Comparison of ENCODE assay signal across 8 cellular contexts in genomic region chr3:72888546-72889309, GRCh38. TPM values are rescaled to one million over a fixed set of nuclear protein-coding genes. Genes with fewer than 3 reads are reported as not detected.
DNase-seq lines count a peak whose midpoint lies in the region; ATAC-seq, FAIRE-seq and TF ChIP-seq lines count a peak whose summit lies in the region.

No MANE protein-coding gene starts in this region.

- 8 to 19% methylated on average over 21 of the region's 21 CpGs for WGBS in sigmoid colon, 2 donors

- peak; percentile 80 to 85 for DNase-seq in HAP-1 (ENCODE audit: low spot score in 2 of 2)
- DNase-seq in SK-N-MC (ENCODE audit: low read depth, low spot score): no peak
- peak; percentile 67 for DNase-seq in globus pallidus (ENCODE audit: low spot score)
- no peak for DNase-seq in sigmoid colon
- no peak for DNase-seq in HTR-8/SVneo (ENCODE audit: insufficient read length, low spot score)
- no peak for DNase-seq in GM20000 (ENCODE audit: low spot score)

- H3K4me3 ChIP-seq in HAP-1 (peak overlapping the region; percentile 24), SK-N-MC (peak overlapping the region; percentile 82), sigmoid colon (peak overlapping the region; percentile 37 to 55 (median 50))

- intact Hi-C loops in sigmoid colon (cut with DNase I): loop anchor here (5.0 kb wide), 2 partner anchors 49 to 109 kb away; partner anchors contain the start of gene PPP4R2

- H3K27me3 ChIP-seq in HAP-1 (ENCODE audit: low read depth) (peaks cover 11% of the 10 kb centered on the region), sigmoid colon (no peaks in the 10 kb centered on the region)

- H3K36me3 ChIP-seq in HAP-1 (replicated peaks): no peaks in the 10 kb centered on the region
- H3K36me3 ChIP-seq in SK-N-MC (ENCODE audit: insufficient read depth, low read length): no peaks in the 10 kb centered on the region
- H3K36me3 ChIP-seq in sigmoid colon: no peaks in the 10 kb centered on the region

- ATAC-seq in HG03432 (IDR thresholded peaks at IDR 0.05; ENCODE audit: unreplicated experiment) (no peak), GM21367 (IDR thresholded peaks at IDR 0.05; ENCODE audit: unreplicated experiment) (no peak)

- peak overlapping the region; percentile 69 for H3K9ac ChIP-seq in SK-N-MC (ENCODE audit: insufficient read length)

- H3K9me3 ChIP-seq in HAP-1: no peaks in the 10 kb centered on the region
- H3K9me3 ChIP-seq in SK-N-MC (ENCODE audit: low read depth, low read length): no peaks in the 10 kb centered on the region
- no peaks in the 10 kb centered on the region for H3K9me3 ChIP-seq in sigmoid colon

- TF ChIP-seq EP300 in sigmoid colon (IDR thresholded peaks at IDR 0.05): no peak

- peak overlapping the region; percentile 85; the same call in 1 of the 2 replicates for H3K27ac ChIP-seq in SK-N-MC
- peak overlapping the region; percentile 63 to 70 (median 68) for H3K27ac ChIP-seq in sigmoid colon

- TF ChIP-seq POLR2A in sigmoid colon (IDR thresholded peaks at IDR 0.05): no peak

- TF ChIP-seq CTCF in sigmoid colon (IDR thresholded peaks at IDR 0.05): no peak
- no peak for TF ChIP-seq CTCF in GM20000 (IDR thresholded peaks at IDR 0.05; ENCODE audit: extremely low read depth, missing control alignments)

- no peak for FAIRE-seq in HTR-8/SVneo (lab: Jason Lieb, UNC)

- in situ Hi-C loops in HAP-1 (cut with MboI; ENCODE audit: low sequenced_read_pairs): no loop called here

- H3K4me1 ChIP-seq in HAP-1 (peaks cover 42% of the 10 kb centered on the region), sigmoid colon (peaks cover 0 to 24% (median 17%) of the 10 kb centered on the region in 4 donors)

RNA-seq across cellular contexts. Expression of gene GXYLT2, which starts 0.9 kb away (rescaled TPM):
- 10 to 100 TPM in 1 of 4 donors, 1 to 10 TPM in 3; 3.1 to 17.4 (median 7.3) TPM for total RNA-seq in sigmoid colon
- polyA plus RNA-seq in sigmoid colon: 10 to 100 TPM in 1 of 3 donors, 1 to 10 TPM in 2; 1.4 to 12.0 (median 1.6) TPM

RNA-seq across cellular contexts. Expression of gene SHQ1, which starts 40.5 kb away (rescaled TPM):
- total RNA-seq in sigmoid colon: 10 to 100 TPM in 3 of 4 donors, 1 to 10 TPM in 1; 8.2 to 17.4 (median 11.7) TPM
- 1 to 10 TPM; 7.9 to 9.6 (median 9.2) TPM for polyA plus RNA-seq in sigmoid colon

Comparison
In these comparisons a context has a peak if more than half of its experiments do, and no peak if none do; other contexts are left out.
1. DNase-seq: peak in HAP-1 (2 of 2) and globus pallidus (single experiment); none in SK-N-MC (single experiment), sigmoid colon (single experiment), HTR-8/SVneo (single experiment) and GM20000 (single experiment).
2. H3K4me3 ChIP-seq: peak in every context shown above with its lines; median percentile 82 in SK-N-MC; 50 in sigmoid colon; 24 in HAP-1.